29 cellular contexts compared by ENCODE assay signal in the genomic region with DNA sequence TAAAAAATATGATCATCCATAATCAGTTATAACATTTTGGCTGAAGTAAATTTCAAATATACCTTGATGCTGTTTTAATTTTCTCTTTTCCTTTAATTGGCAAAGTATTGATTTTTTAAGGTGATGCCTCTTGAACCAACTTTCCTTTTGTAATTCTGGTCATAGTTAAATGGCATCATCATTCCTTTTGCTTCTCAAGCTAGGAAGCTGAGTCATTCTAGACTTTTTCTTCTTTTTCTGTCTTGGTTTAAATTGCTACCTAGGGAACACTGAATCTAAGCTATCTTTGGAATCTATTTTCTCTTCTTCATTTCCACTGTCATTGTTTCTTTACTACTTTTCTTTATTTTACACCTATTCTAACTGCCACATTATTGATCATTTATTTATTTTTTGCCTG.
DNase-seq lines count a peak whose midpoint lies in the region; ATAC-seq and TF ChIP-seq lines count a peak whose summit lies in the region.
"Had no signal": no experiment of that assay in that cellular context is flagged by ENCODE, and none has a peak within 500 bp of the region (broad histone marks: within the 10 kb centered on the region; RNA-seq: fewer than 3 reads in every experiment).

No MANE protein-coding gene starts in this region.

- peaks cover 28% of the 10 kb centered on the region for H3K4me1 ChIP-seq in GM23248 (ENCODE audit: insufficient read depth)
- peaks cover 32% of the 10 kb centered on the region for H3K4me1 ChIP-seq in adipocyte (ENCODE audit: control insufficient read depth, insufficient read depth, low read length)
- H3K4me1 ChIP-seq in thoracic aorta (ENCODE audit: control insufficient read depth in 1 of 2, low read depth in 2 of 2) = peaks cover 13 to 33% of the 10 kb centered on the region in 2 donors
- H3K4me1 ChIP-seq: adrenal gland, colonic mucosa, left ventricle myocardium inferior, thyroid gland had no signal

- TF ChIP-seq CTCF in thoracic aorta (IDR thresholded peaks at IDR 0.05) = no peak

- H3K9me2 ChIP-seq in GM23248 (ENCODE audit: insufficient read depth) = no peaks in the 10 kb centered on the region

- peaks cover 25% of the 10 kb centered on the region for H3F3A ChIP-seq in GM23248 (ENCODE audit: insufficient read depth)

- H3K36me3 ChIP-seq in GM23248 (ENCODE audit: low read depth) (no peaks in the 10 kb centered on the region), adipocyte (ENCODE audit: control insufficient read depth, insufficient read depth, low read length, severe bottlenecking) (no peaks in the 10 kb centered on the region), thoracic aorta (no peaks in the 10 kb centered on the region)
- H3K36me3 ChIP-seq: adrenal gland, colonic mucosa, left ventricle myocardium inferior, neutrophil, thyroid gland had no signal

- no peaks in the 10 kb centered on the region for H3K9me3 ChIP-seq in GM23248 (ENCODE audit: low read depth)
- no peaks in the 10 kb centered on the region for H3K9me3 ChIP-seq in adipocyte (ENCODE audit: control insufficient read depth, low read length)
- H3K9me3 ChIP-seq in thoracic aorta = no peaks in the 10 kb centered on the region
- H3K9me3 ChIP-seq: adrenal gland, colonic mucosa, neutrophil, thyroid gland had no signal

- no peak overlapping the region for H3K4me3 ChIP-seq in GM23248
- H3K4me3 ChIP-seq in adipocyte (ENCODE audit: low read length) = no peak overlapping the region
- H3K4me3 ChIP-seq in thoracic aorta = no peak overlapping the region
- H3K4me3 ChIP-seq: adrenal gland, colonic mucosa, hepatocyte, left ventricle myocardium inferior, SK-N-MC, thyroid gland had no signal

- no peak overlapping the region for H3K4me2 ChIP-seq in GM23248 (ENCODE audit: unreplicated experiment)
- H3K4me2 ChIP-seq: hepatocyte had no signal

- ATAC-seq in thoracic aorta (ENCODE audit: insufficient number of reproducible peaks, low FRiP score, low read depth) = no peak
- ATAC-seq in HG03469 (IDR thresholded peaks at IDR 0.05; ENCODE audit: unreplicated experiment) = no peak
- ATAC-seq: activated CD4-positive, alpha-beta T cell treated with anti-CD3 and anti-CD28 coated beads for 36 hours; activated T-cell treated with anti-CD3 and anti-CD28 coated beads, Interleukin-2, amount 50 U/mL, for 72 hours; stimulated activated naive CD8-positive, alpha-beta T cell treated with anti-CD3 and anti-CD28 coated beads, Interleukin-15, Interleukin-2, amounts not matched to agents 100 U/mL and 50 U/mL, for 24 hours; T-helper 17 cell had no signal

- H3K27ac ChIP-seq in GM23248 (no peak overlapping the region), thoracic aorta (peak overlapping the region; percentile 2 to 48)
- H3K27ac ChIP-seq: adrenal gland, colonic mucosa, hepatocyte, left ventricle myocardium inferior, neutrophil, SK-N-MC, thyroid gland had no signal

- no peaks in the 10 kb centered on the region for H3K79me2 ChIP-seq in GM23248 (ENCODE audit: insufficient read depth)
- H3K79me2 ChIP-seq: hepatocyte had no signal

- no peaks in the 10 kb centered on the region for H3K27me3 ChIP-seq in GM23248 (replicated peaks; ENCODE audit: insufficient read depth)
- no peaks in the 10 kb centered on the region for H3K27me3 ChIP-seq in adipocyte (replicated peaks; ENCODE audit: control insufficient read depth, insufficient read depth, low read length)
- H3K27me3 ChIP-seq in thoracic aorta (replicated peaks; ENCODE audit: insufficient read depth) = no peaks in the 10 kb centered on the region
- H3K27me3 ChIP-seq: adrenal gland, colonic mucosa, hepatocyte, neutrophil, thyroid gland had no signal

- no peaks in the 10 kb centered on the region for H4K20me1 ChIP-seq in GM23248 (ENCODE audit: insufficient read depth)

- H3K9ac ChIP-seq in GM23248 (no peak overlapping the region), adipocyte (ENCODE audit: low read length) (no peak overlapping the region)

- H2AFZ ChIP-seq in GM23248 = no peak overlapping the region
- H2AFZ ChIP-seq: hepatocyte had no signal

- in situ Hi-C loops in GM23248 (cut with MboI) = no loop called here

- DNase-seq in GM23248 (peak; percentile 64), adipocyte (ENCODE audit: low read depth) (peak; percentile 47), fibroblast of peridontal ligament (ENCODE audit: extremely low read depth) (peak; percentile 43), thoracic aorta (ENCODE audit: low spot score) (no peak), T-helper 9 cell (no peak)
- DNase-seq in activated naive CD4-positive, alpha-beta T cell treated with anti-CD3 and anti-CD28 coated beads, Interleukin-2, amount 50 U/mL, for 16 hours = no peak
- DNase-seq: activated CD4-positive, alpha-beta T cell treated with anti-CD3 and anti-CD28 coated beads for 36 hours; activated naive CD4-positive, alpha-beta T cell; activated T-cell treated with anti-CD3 and anti-CD28 coated beads, Interleukin-2, amount 50 U/mL, for 72 hours; adrenal gland; colonic mucosa; DMS79; effector memory CD4-positive, alpha-beta T cell; erythroblast; HCEC 1CT; immature natural killer cell; KBM-7; left ventricle myocardium inferior; MM.1S; NCI-H2029 treated with DMSO at 0.1 percent for 48 hours; NCI-H2227 treated with DMSO at 0.1 percent for 48 hours; NCI-H82; stimulated activated naive CD8-positive, alpha-beta T cell treated with anti-CD3 and anti-CD28 coated beads, Interleukin-15, Interleukin-2, amounts not matched to agents 100 U/mL and 50 U/mL, for 24 hours; T-helper 17 cell; thyroid gland had no signal

Comparison
In these comparisons a context has a peak if more than half of its experiments do, and no peak if none do; other contexts are left out.
1. DNase-seq: peak in GM23248 (single experiment), adipocyte (single experiment) and fibroblast of peridontal ligament (single experiment); none in thoracic aorta (single experiment), T-helper 9 cell (single experiment) and activated naive CD4-positive, alpha-beta T cell treated with anti-CD3 and anti-CD28 coated beads, Interleukin-2, amount 50 U/mL, for 16 hours (single experiment).